In genomic region chr4:2284934-2285664, GRCh38 we compare ENCODE assay signal across 12 cellular contexts. TPM values are rescaled to one million over a fixed set of nuclear protein-coding genes. Genes with fewer than 3 reads are reported as not detected.
DNase-seq lines count a peak whose midpoint lies in the region; ATAC-seq and TF ChIP-seq lines count a peak whose summit lies in the region.
"Had no signal": no experiment of that assay in that cellular context is flagged by ENCODE, and none has a peak within 500 bp of the region (broad histone marks: within the 10 kb centered on the region; RNA-seq: fewer than 3 reads in every experiment).

No MANE protein-coding gene starts in this region.

- no peak for TF ChIP-seq EP300 in sigmoid colon (IDR thresholded peaks at IDR 0.05)

- H3K4me1 ChIP-seq in Peyer's patch (peaks cover 0 to 5% (median under 1%) of the 10 kb centered on the region in 4 donors), sigmoid colon (no peaks in the 10 kb centered on the region)

- 85 to 88% methylated on average over 16 of the region's 16 CpGs for WGBS in sigmoid colon, 2 donors

- DNase-seq in activated naive CD4-positive, alpha-beta T cell treated with anti-CD3 and anti-CD28 coated beads for 36 hours, result peak; percentile 26
- no peak for DNase-seq in activated naive CD4-positive, alpha-beta T cell (lab: John Stamatoyannopoulos, UW)
- DNase-seq in Peyer's patch, result peak in 2 of 3 donors; percentile 30 to 33
- peak; percentile 43 for DNase-seq in fibroblast of peridontal ligament (ENCODE audit: extremely low read depth)
- DNase-seq in sigmoid colon, result peak; percentile 50
- DNase-seq in stimulated activated CD4-positive, alpha-beta T cell treated with anti-CD3 and anti-CD28 coated beads, Interleukin-2, amount 100 ng/mL, for 24 hours, result no peak
- DNase-seq in NCI-H526 (lab: John Stamatoyannopoulos, UW), result no peak
- DNase-seq: stimulated activated naive CD4-positive, alpha-beta T cell had no signal

- no peak overlapping the region for H3K4me3 Mint-ChIP-seq in activated naive CD4-positive, alpha-beta T cell treated with anti-CD3 and anti-CD28 coated beads for 36 hours
- H3K4me3 Mint-ChIP-seq: activated T-helper 17 cell treated with anti-CD3 and anti-CD28 coated beads, Interleukin-2, amount 50 U/mL, for 72 hours; mesothelial cell of epicardium had no signal

- H3K27ac Mint-ChIP-seq in activated naive CD4-positive, alpha-beta T cell treated with anti-CD3 and anti-CD28 coated beads for 36 hours, result peak overlapping the region; percentile 58
- H3K27ac Mint-ChIP-seq: activated T-helper 17 cell treated with anti-CD3 and anti-CD28 coated beads, Interleukin-2, amount 50 U/mL, for 72 hours; mesothelial cell of epicardium had no signal

- H3K36me3 ChIP-seq in Peyer's patch, result no peaks in the 10 kb centered on the region
- no peaks in the 10 kb centered on the region for H3K36me3 ChIP-seq in sigmoid colon

- CTCF ChIA-PET in activated naive CD4-positive, alpha-beta T cell treated with anti-CD3 and anti-CD28 coated beads for 36 hours (lab: Charles Lee), result no interaction called here

- intact Hi-C loops in activated naive CD4-positive, alpha-beta T cell treated with anti-CD3 and anti-CD28 coated beads for 36 hours (cut with micrococcal nuclease), result loop anchor here (5.0 kb wide), 2 partner anchors 77 to 252 kb away; partner anchors contain the start of gene FAM193A
- intact Hi-C loops in sigmoid colon (cut with DNase I), result no loop called here

- no peak for TF ChIP-seq POLR2A in Peyer's patch (IDR thresholded peaks at IDR 0.05)
- no peak for TF ChIP-seq POLR2A in sigmoid colon (IDR thresholded peaks at IDR 0.05)

- no peaks in the 10 kb centered on the region for H3K36me3 Mint-ChIP-seq in activated naive CD4-positive, alpha-beta T cell treated with anti-CD3 and anti-CD28 coated beads for 36 hours (ENCODE audit: low read depth)
- H3K36me3 Mint-ChIP-seq: mesothelial cell of epicardium had no signal

- H3K27ac ChIP-seq in Peyer's patch, result no peak overlapping the region
- H3K27ac ChIP-seq in sigmoid colon, result no peak overlapping the region

- no peaks in the 10 kb centered on the region for H3K9me3 Mint-ChIP-seq in activated naive CD4-positive, alpha-beta T cell treated with anti-CD3 and anti-CD28 coated beads for 36 hours
- H3K9me3 Mint-ChIP-seq: activated T-helper 17 cell treated with anti-CD3 and anti-CD28 coated beads, Interleukin-2, amount 50 U/mL, for 72 hours; mesothelial cell of epicardium had no signal

- no peaks in the 10 kb centered on the region for H3K27me3 Mint-ChIP-seq in activated naive CD4-positive, alpha-beta T cell treated with anti-CD3 and anti-CD28 coated beads for 36 hours (ENCODE audit: low read depth)
- H3K27me3 Mint-ChIP-seq: activated T-helper 17 cell treated with anti-CD3 and anti-CD28 coated beads, Interleukin-2, amount 50 U/mL, for 72 hours had no signal

- no peak overlapping the region for H3K4me3 ChIP-seq in Peyer's patch
- no peak overlapping the region for H3K4me3 ChIP-seq in sigmoid colon
- H3K4me3 ChIP-seq: smooth muscle cell had no signal

- TF ChIP-seq CTCF in Peyer's patch (IDR thresholded peaks at IDR 0.05), result no peak
- TF ChIP-seq CTCF in sigmoid colon (IDR thresholded peaks at IDR 0.05), result no peak

- ATAC-seq in GM21447 (IDR thresholded peaks at IDR 0.05; ENCODE audit: unreplicated experiment), result no peak
- ATAC-seq: activated T-helper 17 cell treated with anti-CD3 and anti-CD28 coated beads, Interleukin-2, amount 50 U/mL, for 72 hours had no signal

- no peaks in the 10 kb centered on the region for H3K9me3 ChIP-seq in Peyer's patch
- no peaks in the 10 kb centered on the region for H3K9me3 ChIP-seq in sigmoid colon

- H3K27me3 ChIP-seq in Peyer's patch, result no peaks in the 10 kb centered on the region
- no peaks in the 10 kb centered on the region for H3K27me3 ChIP-seq in sigmoid colon

- peaks cover 44% of the 10 kb centered on the region for H3K4me1 Mint-ChIP-seq in activated naive CD4-positive, alpha-beta T cell treated with anti-CD3 and anti-CD28 coated beads for 36 hours (ENCODE audit: low read depth)

RNA-seq across cellular contexts. Expression of gene MXD4, which starts 23.2 kb away (rescaled TPM):
- 1 to 10 TPM; 2.3 to 2.7 TPM for total RNA-seq in activated naive CD4-positive, alpha-beta T cell treated with anti-CD3 and anti-CD28 coated beads for 36 hours
- 10 to 100 TPM; 28.9 to 52.5 (median 44.0) TPM for total RNA-seq in Peyer's patch
- total RNA-seq in sigmoid colon, result 10 to 100 TPM; 36.4 to 62.0 (median 38.7) TPM
- polyA plus RNA-seq in sigmoid colon, result 10 to 100 TPM; 25.0 to 32.8 (median 27.6) TPM

RNA-seq across cellular contexts. Expression of gene HAUS3, which starts 43.2 kb away (rescaled TPM):
- 10 to 100 TPM; 18.0 to 18.1 TPM for total RNA-seq in activated naive CD4-positive, alpha-beta T cell treated with anti-CD3 and anti-CD28 coated beads for 36 hours
- total RNA-seq in Peyer's patch (10 to 100 TPM in 1 of 4 donors, 1 to 10 TPM in 3; 8.6 to 11.6 (median 9.0) TPM), sigmoid colon (10 to 100 TPM; 12.1 to 18.5 (median 16.4) TPM)
- 1 to 10 TPM; 3.2 to 7.7 (median 6.0) TPM for polyA plus RNA-seq in sigmoid colon

RNA-seq across cellular contexts. Expression of gene POLN, which starts 43.2 kb away (rescaled TPM):
- 1 to 10 TPM in 1 of 2 experiments, under 1 TPM in 1; 0.91 to 1.3 TPM for total RNA-seq in activated naive CD4-positive, alpha-beta T cell treated with anti-CD3 and anti-CD28 coated beads for 36 hours
- total RNA-seq in Peyer's patch, result 1 to 10 TPM in 3 of 4 donors, under 1 TPM in 1; 0.70 to 6.6 (median 3.2) TPM
- total RNA-seq in sigmoid colon, result 1 to 10 TPM; 1.8 to 9.4 (median 2.6) TPM
- 1 to 10 TPM in 1 of 3 donors, under 1 TPM in 1, not detected in 1; 0.60 to 1.1 TPM for polyA plus RNA-seq in sigmoid colon

Comparison
In these comparisons a context has a peak if more than half of its experiments do, and no peak if none do; other contexts are left out.
1. DNase-seq: peak in activated naive CD4-positive, alpha-beta T cell treated with anti-CD3 and anti-CD28 coated beads for 36 hours (single experiment), Peyer's patch (2 of 3), fibroblast of peridontal ligament (single experiment) and sigmoid colon (single experiment); none in activated naive CD4-positive, alpha-beta T cell (0 of 4), stimulated activated CD4-positive, alpha-beta T cell treated with anti-CD3 and anti-CD28 coated beads, Interleukin-2, amount 100 ng/mL, for 24 hours (0 of 2) and NCI-H526 (0 of 2).
2. RNA of gene MXD4, which starts 23.2 kb away (total RNA-seq): 28.9 to 52.5 TPM in Peyer's patch and 36.4 to 62.0 TPM in sigmoid colon; 2.3 to 2.7 TPM in activated naive CD4-positive, alpha-beta T cell treated with anti-CD3 and anti-CD28 coated beads for 36 hours; every median in the first group is over 4 times any median in the second.